In the genomic region with DNA sequence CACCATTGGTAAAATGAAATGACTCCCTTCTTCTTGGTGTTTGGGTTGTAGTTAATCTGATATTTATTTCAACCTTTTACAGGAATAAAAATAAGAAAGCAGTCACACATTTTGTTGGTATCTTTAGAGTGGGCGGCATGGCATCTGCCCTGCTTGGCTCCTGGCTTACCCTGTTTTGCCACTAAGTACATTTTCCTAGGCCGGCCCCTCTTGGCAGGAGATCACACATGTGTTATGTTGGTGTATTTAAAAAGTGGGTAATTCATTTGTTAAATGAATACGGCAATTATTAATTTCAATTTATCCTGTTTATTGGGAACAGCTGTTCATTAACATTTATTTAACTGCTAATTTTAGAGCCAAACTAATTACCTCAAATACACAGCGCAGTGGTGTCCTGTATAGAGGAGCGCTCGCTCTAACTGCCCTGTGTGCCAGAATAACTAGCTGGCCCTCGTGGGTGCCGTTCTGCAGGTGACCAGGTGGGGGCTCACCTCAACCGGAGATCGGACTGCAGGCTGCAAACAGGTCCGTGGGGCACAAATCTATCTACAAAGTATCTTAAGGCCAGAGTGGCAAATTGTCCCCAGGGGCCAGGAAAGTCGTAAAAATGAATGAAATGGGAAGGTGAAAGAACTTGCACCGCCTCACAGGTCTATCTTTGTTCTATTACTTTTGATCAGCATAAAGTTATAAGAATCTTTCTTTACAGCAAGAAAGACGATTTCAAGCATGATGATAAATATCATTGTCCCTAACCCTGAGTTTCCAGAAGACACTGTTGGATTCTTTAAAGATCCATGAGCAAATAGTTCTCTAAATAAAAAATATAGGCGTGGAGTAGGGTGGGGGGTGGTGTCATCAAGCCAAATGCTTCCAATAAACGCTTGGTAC, we compare ENCODE assay signal across 9 cellular contexts. TPM values are rescaled to one million over a fixed set of nuclear protein-coding genes. Genes with fewer than 3 reads are reported as not detected.
A peak's percentile ranks its signal among the peaks of the same experiment; 100 is the strongest.
DNase-seq lines count a peak whose midpoint lies in the region; ATAC-seq and TF ChIP-seq lines count a peak whose summit lies in the region.
"Had no signal": no experiment of that assay in that cellular context is flagged by ENCODE, and none has a peak within 500 bp of the region (broad histone marks: within the 10 kb centered on the region; RNA-seq: fewer than 3 reads in every experiment).

No MANE protein-coding gene starts in this region.

- no peaks in the 10 kb centered on the region for H3K4me1 Mint-ChIP-seq in activated CD4-positive, alpha-beta T cell treated with anti-CD3 and anti-CD28 coated beads, Interleukin-2, amount 10 ng/mL, durations not matched to agents 7 days and 5 days
- peaks cover 3% of the 10 kb centered on the region for H3K4me1 Mint-ChIP-seq in memory B cell

- CTCF ChIA-PET in activated CD4-positive, alpha-beta T cell treated with anti-CD3 and anti-CD28 coated beads, Interleukin-2, amount 10 ng/mL, durations not matched to agents 7 days and 5 days (lab: Charles Lee): interaction anchor here (0.5 to 1.6 kb wide), 8 partner anchors 8 to 646 kb away, joined by 3 to 5 read pairs (median 4); no protein-coding TSS in a partner anchor

- DNase-seq in NCI-H226 (peak; percentile 41), dedifferentiated amniotic fluid mesenchymal stem cell (ENCODE audit: extremely low spot score) (peak; percentile 38), memory B cell (ENCODE audit: low spot score in 2 of 2) (peak; percentile 40 to 57)
- DNase-seq in activated CD4-positive, alpha-beta T cell treated with anti-CD3 and anti-CD28 coated beads, Interleukin-2, amount 10 ng/mL, durations not matched to agents 7 days and 5 days: peak; percentile 70
- peak; percentile 28 to 37 for DNase-seq in stimulated activated CD8-positive, alpha-beta memory T cell treated with anti-CD3 and anti-CD28 coated beads, Interleukin-2, amount 100 ng/mL, for 1 hour (ENCODE audit: low read depth in 2 of 2)

- H3K4me3 Mint-ChIP-seq in activated CD4-positive, alpha-beta T cell treated with anti-CD3 and anti-CD28 coated beads, Interleukin-2, amount 10 ng/mL, durations not matched to agents 7 days and 5 days: no peak overlapping the region
- no peak overlapping the region for H3K4me3 Mint-ChIP-seq in memory B cell
- H3K4me3 Mint-ChIP-seq: IgD-negative memory B cell had no signal

- no peak overlapping the region for H3K27ac ChIP-seq in C4-2B

- no peaks in the 10 kb centered on the region for H3K9me3 Mint-ChIP-seq in activated CD4-positive, alpha-beta T cell treated with anti-CD3 and anti-CD28 coated beads, Interleukin-2, amount 10 ng/mL, durations not matched to agents 7 days and 5 days
- H3K9me3 Mint-ChIP-seq in memory B cell: no peaks in the 10 kb centered on the region
- H3K9me3 Mint-ChIP-seq: IgD-negative memory B cell had no signal

- peaks cover 11% of the 10 kb centered on the region for H3K27me3 Mint-ChIP-seq in activated CD4-positive, alpha-beta T cell treated with anti-CD3 and anti-CD28 coated beads, Interleukin-2, amount 10 ng/mL, durations not matched to agents 7 days and 5 days
- peaks cover 4% of the 10 kb centered on the region for H3K27me3 Mint-ChIP-seq in memory B cell

- POLR2A ChIA-PET in activated CD4-positive, alpha-beta T cell treated with anti-CD3 and anti-CD28 coated beads, Interleukin-2, amount 10 ng/mL, durations not matched to agents 7 days and 5 days (lab: Charles Lee): no interaction called here

- peak; percentile 94 for TF ChIP-seq CTCF in C4-2B (conservative IDR thresholded peaks at IDR 0.05)

- peak; percentile 94 for ATAC-seq in GM19043 (IDR thresholded peaks at IDR 0.05; ENCODE audit: low read depth, unreplicated experiment)
- ATAC-seq in HG03159 (IDR thresholded peaks at IDR 0.05; ENCODE audit: unreplicated experiment): peak; percentile 99
- ATAC-seq in memory B cell (ENCODE audit: low read depth): peak; percentile 73

- no peak overlapping the region for H3K27ac Mint-ChIP-seq in activated CD4-positive, alpha-beta T cell treated with anti-CD3 and anti-CD28 coated beads, Interleukin-2, amount 10 ng/mL, durations not matched to agents 7 days and 5 days
- H3K27ac Mint-ChIP-seq in memory B cell: no peak overlapping the region
- H3K27ac Mint-ChIP-seq: IgD-negative memory B cell had no signal

- no peaks in the 10 kb centered on the region for H3K36me3 Mint-ChIP-seq in activated CD4-positive, alpha-beta T cell treated with anti-CD3 and anti-CD28 coated beads, Interleukin-2, amount 10 ng/mL, durations not matched to agents 7 days and 5 days (ENCODE audit: low read depth)
- no peaks in the 10 kb centered on the region for H3K36me3 Mint-ChIP-seq in memory B cell
- H3K36me3 Mint-ChIP-seq: IgD-negative memory B cell had no signal

RNA-seq across cellular contexts. Expression of a gene that starts 26.2 kb away (rescaled TPM):
- not detected for total RNA-seq in activated CD4-positive, alpha-beta T cell treated with anti-CD3 and anti-CD28 coated beads, Interleukin-2, amount 10 ng/mL, durations not matched to agents 7 days and 5 days
